In genomic region chr3:128491900-128492352, GRCh38 we compare ENCODE assay signal across 1 cellular context.
TF ChIP-seq lines count a peak whose summit lies in the region.

No MANE protein-coding gene starts in this region.

TF ChIP-seq in K562, 482 proteins besides CTCF, POLR2A, EP300 and RAD21:
- TF ChIP-seq ZNF696 (CRISPR knock-in tag; conservative IDR thresholded peaks at IDR 0.05) (no peak), CREB3L1 (IDR thresholded peaks at IDR 0.05; ENCODE audit: borderline replicate concordance, low read depth) (no peak), LCOR (CRISPR knock-in tag; IDR thresholded peaks at IDR 0.05) (no peak), NRF1 (conservative IDR thresholded peaks at IDR 0.05 in 1 of 2, IDR thresholded peaks at IDR 0.05 in 1 of 2) (no peak), ELF1 (tag; IDR thresholded peaks at IDR 0.05) (no peak), CBX1 (IDR thresholded peaks at IDR 0.05; ENCODE audit: low read depth) (no peak), SETDB1 (IDR thresholded peaks at IDR 0.05; ENCODE audit: low read length) (no peak), KDM4B (IDR thresholded peaks at IDR 0.05; ENCODE audit: borderline replicate concordance in 2 of 2, low read depth in 1 of 2) (no peak), BMI1 (IDR thresholded peaks at IDR 0.05; ENCODE audit: low read length) (no peak), TAF7 (tag; IDR thresholded peaks at IDR 0.05) (no peak), NBN (IDR thresholded peaks at IDR 0.05; ENCODE audit: low read depth) (no peak), TRIM25 (IDR thresholded peaks at IDR 0.05; ENCODE audit: borderline replicate concordance) (no peak), SREBF1 (IDR thresholded peaks at IDR 0.05; ENCODE audit: borderline replicate concordance, low read depth, low read length) (no peak), POLR2B (IDR thresholded peaks at IDR 0.05; ENCODE audit: low read depth, partially characterized antibody) (no peak), MLLT1 (IDR thresholded peaks at IDR 0.05) (peak in 1 of 2 experiments; percentile 40; a peak in 1 of 4 replicates), SAFB (IDR thresholded peaks at IDR 0.05; ENCODE audit: borderline replicate concordance, low read depth, low read length) (no peak), DEAF1 (CRISPR knock-in tag; IDR thresholded peaks at IDR 0.05) (no peak), GATA2 (CRISPR knock-in tag; IDR thresholded peaks at IDR 0.05) (no peak), RBFOX2 (IDR thresholded peaks at IDR 0.05; ENCODE audit: low read depth, low read length) (peak; percentile 73), MNT (conservative IDR thresholded peaks at IDR 0.05) (no peak), ZNF507 (tag; conservative IDR thresholded peaks at IDR 0.05) (no peak), TAL1 (IDR thresholded peaks at IDR 0.05) (no peak), SIN3A (IDR thresholded peaks at IDR 0.05; ENCODE audit: borderline replicate concordance in 2 of 2, control insufficient read depth in 1 of 2, low read depth in 2 of 2, low read length in 2 of 2) (peak in 1 of 2 experiments; percentile 11; a peak in 1 of 4 replicates), ZNF232 (CRISPR knock-in tag; IDR thresholded peaks at IDR 0.05) (no peak), ELF2 (CRISPR knock-in tag; IDR thresholded peaks at IDR 0.05) (no peak), ZNF24 (IDR thresholded peaks at IDR 0.05) (no peak), BRD4 (IDR thresholded peaks at IDR 0.05) (no peak), ZFX (CRISPR knock-in tag; IDR thresholded peaks at IDR 0.05) (peak; percentile 3; the same call in 1 of the 2 replicates), MAX (CRISPR knock-in tag; IDR thresholded peaks at IDR 0.05) (no peak), TAF9B (IDR thresholded peaks at IDR 0.05; ENCODE audit: partially characterized antibody) (no peak), TCF3 (CRISPR knock-in tag; IDR thresholded peaks at IDR 0.05) (no peak), HDAC8 (tag; IDR thresholded peaks at IDR 0.05) (no peak), ZNF274 (IDR thresholded peaks at IDR 0.05; ENCODE audit: borderline replicate concordance, low read depth, low read length) (no peak), SNRNP70 (optimal IDR thresholded peaks at IDR 0.05; ENCODE audit: low read depth, low read length) (no peak), PHF21A (IDR thresholded peaks at IDR 0.05; ENCODE audit: borderline replicate concordance, low read depth) (0 out of 2 replicates have a peak, but pooled peaks have one; percentile 25), ZSCAN29 (IDR thresholded peaks at IDR 0.05) (peak; percentile 98), MLX (CRISPR knock-in tag; conservative IDR thresholded peaks at IDR 0.05) (no peak), CHD1 (IDR thresholded peaks at IDR 0.05; ENCODE audit: low read length) (no peak), CTBP1 (IDR thresholded peaks at IDR 0.05; ENCODE audit: borderline replicate concordance) (no peak), ZNF184 (CRISPR knock-in tag; IDR thresholded peaks at IDR 0.05) (no peak), USF2 (CRISPR knock-in tag; IDR thresholded peaks at IDR 0.05) (no peak), ASH1L (IDR thresholded peaks at IDR 0.05; ENCODE audit: borderline replicate concordance, low read depth, partially characterized antibody) (no peak), TRIM24 (IDR thresholded peaks at IDR 0.05) (no peak), CAMTA2 (CRISPR knock-in tag; conservative IDR thresholded peaks at IDR 0.05) (no peak), ATF2 (CRISPR knock-in tag; IDR thresholded peaks at IDR 0.05) (no peak), MAZ (CRISPR knock-in tag; conservative IDR thresholded peaks at IDR 0.05 in 1 of 2, IDR thresholded peaks at IDR 0.05 in 1 of 2) (peak in 1 of 2 experiments; percentile 4; a peak in 1 of 4 replicates), PTBP1 (IDR thresholded peaks at IDR 0.05; ENCODE audit: low read depth, low read length) (no peak)
